Comparison of ENCODE assay signal across 8 cellular contexts in the genomic region with DNA sequence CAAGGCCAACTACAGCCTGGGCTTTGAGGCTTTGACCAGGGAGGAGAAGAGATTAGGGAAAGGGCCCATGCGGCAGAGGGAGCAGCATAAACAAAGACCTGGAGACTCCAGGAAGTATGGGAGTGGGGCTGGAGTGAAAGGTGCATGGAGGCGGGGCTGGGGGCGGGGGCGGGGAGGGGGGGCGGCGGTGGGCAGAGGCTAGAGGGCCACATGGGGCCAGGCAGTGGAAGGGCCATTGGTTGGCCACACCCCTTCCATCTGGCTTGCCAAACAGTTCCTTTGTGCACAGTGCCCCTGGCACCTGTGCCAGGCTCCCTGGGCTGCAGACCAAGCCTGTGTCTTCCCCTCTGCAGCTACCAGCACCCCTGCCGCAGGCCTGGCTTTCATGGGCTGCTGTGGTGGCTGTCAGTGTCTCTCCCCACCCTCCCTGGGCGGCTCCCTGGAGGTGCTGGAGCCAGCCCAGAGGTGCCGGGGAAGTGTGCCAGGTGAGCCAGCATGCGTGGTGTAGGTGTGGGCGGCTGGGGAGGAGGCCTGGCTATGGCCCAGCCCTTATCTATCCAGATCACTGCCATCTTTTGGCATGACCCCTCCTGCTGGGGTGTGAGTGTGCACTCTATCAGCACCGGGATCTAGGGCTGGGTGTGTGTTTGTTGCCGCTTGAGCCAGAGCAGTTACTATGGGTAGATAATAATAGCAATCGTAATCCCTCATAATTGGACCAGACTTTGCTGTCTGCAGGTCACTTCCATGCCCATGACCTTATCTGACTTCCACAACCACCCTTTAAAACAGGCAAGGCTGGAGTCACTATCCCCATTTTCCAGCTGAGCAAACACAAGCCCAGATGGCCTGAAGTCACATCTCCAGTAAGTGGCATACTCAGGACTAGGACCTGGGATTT. TPM values are rescaled to one million over a fixed set of nuclear protein-coding genes. Genes with fewer than 3 reads are reported as not detected.
DNase-seq lines count a peak whose midpoint lies in the region; ATAC-seq and TF ChIP-seq lines count a peak whose summit lies in the region.

No MANE protein-coding gene starts in this region.

- CTCF ChIA-PET in naive thymus-derived CD4-positive, alpha-beta T cell (lab: Charles Lee), result interaction anchor here (1.0 to 1.9 kb wide), 3 partner anchors 16 to 65 kb away, joined by 3 to 6 read pairs (median 5); no protein-coding TSS in a partner anchor

- ATAC-seq in naive thymus-derived CD4-positive, alpha-beta T cell, result no peak
- ATAC-seq in HG02981 (IDR thresholded peaks at IDR 0.05; ENCODE audit: unreplicated experiment) (no peak), GM21717 (IDR thresholded peaks at IDR 0.05; ENCODE audit: unreplicated experiment) (no peak)

- H3K79me2 ChIP-seq in osteoblast (ENCODE audit: insufficient read depth, low read length), result peaks cover 2% of the 10 kb centered on the region

- H3K4me1 Mint-ChIP-seq in naive thymus-derived CD4-positive, alpha-beta T cell, result peaks cover 45 to 93% (median 77%) of the 10 kb centered on the region in 7 donors

- peaks cover 12 to 34% of the 10 kb centered on the region in 2 donors for H3K4me1 ChIP-seq in breast epithelium
- peaks cover 34 to 67% of the 10 kb centered on the region in 2 donors for H3K4me1 ChIP-seq in naive thymus-derived CD4-positive, alpha-beta T cell (ENCODE audit: control insufficient read depth in 2 of 2, insufficient read depth in 2 of 2, low read length in 2 of 2)
- peaks cover under 1% of the 10 kb centered on the region for H3K4me1 ChIP-seq in osteoblast (ENCODE audit: insufficient read depth, low read length)

- peaks cover 0 to 24% (median 0%) of the 10 kb centered on the region in 5 donors for H3K36me3 Mint-ChIP-seq in naive thymus-derived CD4-positive, alpha-beta T cell

- H3K4me3 ChIP-seq in breast epithelium (no peak overlapping the region), osteoblast (ENCODE audit: insufficient read depth, low read length) (no peak overlapping the region)
- H3K4me3 ChIP-seq in naive thymus-derived CD4-positive, alpha-beta T cell (ENCODE audit: low read length), result no peak overlapping the region

- peaks cover 32% of the 10 kb centered on the region for H4K20me1 ChIP-seq in osteoblast (ENCODE audit: insufficient read depth, low read length)

- H3K9me3 ChIP-seq in breast epithelium (no peaks in the 10 kb centered on the region), osteoblast (ENCODE audit: low read depth, low read length) (no peaks in the 10 kb centered on the region)
- no peaks in the 10 kb centered on the region for H3K9me3 ChIP-seq in naive thymus-derived CD4-positive, alpha-beta T cell (ENCODE audit: control insufficient read depth in 2 of 3, low read length in 3 of 3)

- H3K27ac Mint-ChIP-seq in naive thymus-derived CD4-positive, alpha-beta T cell, result peak overlapping the region in 8 of 9 donors; percentile 46 to 90 (median 73)

- H3K4me3 Mint-ChIP-seq in naive thymus-derived CD4-positive, alpha-beta T cell, result peak overlapping the region in 5 of 10 donors; percentile 19 to 83 (median 77)

- H3K4me2 ChIP-seq in osteoblast (ENCODE audit: insufficient read depth, low read length), result no peak overlapping the region

- no peaks in the 10 kb centered on the region for H3K36me3 ChIP-seq in breast epithelium
- peaks cover 0 to 42% (median 10%) of the 10 kb centered on the region in 3 experiments for H3K36me3 ChIP-seq in naive thymus-derived CD4-positive, alpha-beta T cell (ENCODE audit: control insufficient read depth in 2 of 3, insufficient read depth in 3 of 3, low read length in 3 of 3)
- no peaks in the 10 kb centered on the region for H3K36me3 ChIP-seq in osteoblast (ENCODE audit: insufficient read depth, low read length)

- POLR2A ChIA-PET in naive thymus-derived CD4-positive, alpha-beta T cell (lab: Charles Lee), result interaction anchor here (1.1 to 3.3 kb wide), 3 partner anchors 10 to 33 kb away, joined by 3 to 24 read pairs (median 14); no protein-coding TSS in a partner anchor

- no peaks in the 10 kb centered on the region for H3K27me3 Mint-ChIP-seq in naive thymus-derived CD4-positive, alpha-beta T cell

- H3K27me3 ChIP-seq in breast epithelium, result no peaks in the 10 kb centered on the region
- no peaks in the 10 kb centered on the region for H3K27me3 ChIP-seq in naive thymus-derived CD4-positive, alpha-beta T cell (ENCODE audit: control insufficient read depth in 2 of 2, insufficient read depth in 2 of 2, low read length in 2 of 2)
- no peaks in the 10 kb centered on the region for H3K27me3 ChIP-seq in osteoblast (ENCODE audit: insufficient read depth, low read length)

- no peak overlapping the region for H2AFZ ChIP-seq in osteoblast (ENCODE audit: low read length)

- TF ChIP-seq CTCF in breast epithelium (IDR thresholded peaks at IDR 0.05), result no peak
- no peak for TF ChIP-seq CTCF in osteoblast (IDR thresholded peaks at IDR 0.05; ENCODE audit: extremely low read depth, low read depth, low read length)

- DNase-seq in ELF-1 (ENCODE audit: low read depth, low spot score) (peak; percentile 48), NCI-H2227 treated with DMSO at 0.1 percent for 48 hours (lab: John Stamatoyannopoulos, UW) (peak; percentile 32), breast epithelium (ENCODE audit: low spot score in 2 of 2) (peak; percentile 68 to 70), osteoblast (ENCODE audit: insufficient read length, low spot score, missing footprints) (no peak)
- no peak for DNase-seq in naive thymus-derived CD4-positive, alpha-beta T cell
- DNase-seq in central memory CD4-positive, alpha-beta T cell, result no peak

- intact Hi-C loops in breast epithelium (cut with DNase I; ENCODE audit: low total_unique reads), result no loop called here
- intact Hi-C loops in naive thymus-derived CD4-positive, alpha-beta T cell (cut with micrococcal nuclease), result no loop called here

- H3K9me3 Mint-ChIP-seq in naive thymus-derived CD4-positive, alpha-beta T cell, result no peaks in the 10 kb centered on the region

- TF ChIP-seq POLR2A in breast epithelium (IDR thresholded peaks at IDR 0.05), result no peak

- peak overlapping the region; percentile 62 to 68 for H3K27ac ChIP-seq in breast epithelium
- H3K27ac ChIP-seq in naive thymus-derived CD4-positive, alpha-beta T cell (ENCODE audit: low read depth, low read length), result no peak overlapping the region
- H3K27ac ChIP-seq in osteoblast (ENCODE audit: low read depth, low read length), result no peak overlapping the region

RNA-seq across cellular contexts. Expression of a gene that starts 30.5 kb away (rescaled TPM):
- total RNA-seq in breast epithelium (10 to 100 TPM in 2 of 3 donors, 1 to 10 TPM in 1; 8.2 to 21.7 (median 20.0) TPM), osteoblast (14.7 and 18.5 TPM in 2 replicates)
- 100 to 1,000 TPM in 3 of 5 experiments, 10 to 100 TPM in 2; 78.9 to 117 (median 106) TPM for total RNA-seq in naive thymus-derived CD4-positive, alpha-beta T cell
- 10 to 100 TPM; 19.4 to 29.0 TPM for polyA plus RNA-seq in naive thymus-derived CD4-positive, alpha-beta T cell

Comparison
In these comparisons a context has a peak if more than half of its experiments do, and no peak if none do; other contexts are left out.
1. DNase-seq: peak in ELF-1 (single experiment), NCI-H2227 treated with DMSO at 0.1 percent for 48 hours (single experiment) and breast epithelium (2 of 2); none in naive thymus-derived CD4-positive, alpha-beta T cell (0 of 9), central memory CD4-positive, alpha-beta T cell (single experiment) and osteoblast (single experiment).
2. H3K27ac ChIP-seq: peak in breast epithelium (2 of 2); none in naive thymus-derived CD4-positive, alpha-beta T cell (single experiment) and osteoblast (single experiment).